In the genomic region with DNA sequence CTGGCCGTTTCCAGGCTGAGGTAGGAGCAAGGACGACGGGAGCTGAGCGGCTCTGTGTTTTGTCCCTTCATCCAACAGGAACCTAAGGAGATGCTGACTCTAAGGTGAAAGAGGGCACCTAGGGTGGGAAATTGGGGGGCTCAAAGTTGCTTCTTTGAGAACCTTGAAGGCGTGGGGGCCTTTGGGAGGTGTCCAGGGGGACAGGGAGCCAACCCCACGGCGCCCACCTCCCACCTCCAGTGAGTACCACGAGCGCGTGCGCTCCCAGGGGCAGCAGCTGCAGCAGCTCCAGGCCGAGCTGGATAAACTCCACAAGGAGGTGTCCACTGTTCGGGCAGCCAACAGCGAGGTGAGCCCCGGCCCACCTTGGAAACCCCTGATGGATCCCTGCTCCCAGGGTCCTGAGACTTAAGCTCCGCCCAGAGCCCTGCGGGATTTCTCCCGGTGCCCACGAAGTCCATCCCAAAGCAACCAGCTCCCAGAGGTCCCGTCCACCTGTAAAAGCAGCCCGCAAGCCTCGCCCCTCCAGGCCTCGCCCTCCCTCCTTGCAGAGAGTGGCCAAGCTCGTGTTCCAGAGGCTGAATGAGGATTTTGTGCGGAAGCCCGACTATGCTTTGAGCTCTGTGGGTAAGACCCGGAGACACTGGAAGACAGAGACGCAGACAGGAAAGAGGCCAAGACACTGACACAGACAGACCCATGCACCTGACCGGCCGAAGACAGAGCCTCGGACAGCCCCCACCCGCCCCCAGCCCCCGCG, we compare ENCODE assay signal across 8 cellular contexts. TPM values are rescaled to one million over a fixed set of nuclear protein-coding genes. Genes with fewer than 3 reads are reported as not detected.
DNase-seq lines count a peak whose midpoint lies in the region; ATAC-seq and TF ChIP-seq lines count a peak whose summit lies in the region.

No MANE protein-coding gene starts in this region.

- H3K4me3 ChIP-seq in CD4-positive, CD25-positive, alpha-beta regulatory T cell (ENCODE audit: low read depth, low read length), result peak overlapping the region; percentile 65
- peak overlapping the region; percentile 57 for H3K4me3 ChIP-seq in HUES48 (ENCODE audit: low read depth, low read length)
- peak overlapping the region; percentile 64 for H3K4me3 ChIP-seq in fibroblast of villous mesenchyme (ENCODE audit: low read depth, low read length)

- no peaks in the 10 kb centered on the region for H3K9me3 Mint-ChIP-seq in CD4-positive, CD25-positive, alpha-beta regulatory T cell
- no peaks in the 10 kb centered on the region for H3K9me3 Mint-ChIP-seq in activated CD8-positive, alpha-beta T cell treated with anti-CD3 and anti-CD28 coated beads, Interleukin-2, amount 10 ng/mL, durations not matched to agents 7 days and 5 days (ENCODE audit: insufficient read depth)

- peak; percentile 7 to 37 (median 22) for DNase-seq in CD4-positive, CD25-positive, alpha-beta regulatory T cell
- DNase-seq in activated CD8-positive, alpha-beta T cell treated with anti-CD3 and anti-CD28 coated beads, Interleukin-2, amount 10 ng/mL, durations not matched to agents 7 days and 5 days, result peak; percentile 41
- peak; percentile 16 for DNase-seq in fibroblast of villous mesenchyme (ENCODE audit: low read depth)
- DNase-seq in sciatic nerve (ENCODE audit: low spot score), result peak; percentile 65

- H3K9me3 ChIP-seq in CD4-positive, CD25-positive, alpha-beta regulatory T cell (ENCODE audit: control insufficient read depth in 2 of 2, low read length in 2 of 2), result no peaks in the 10 kb centered on the region
- H3K9me3 ChIP-seq in HUES48 (ENCODE audit: control insufficient read depth, insufficient read depth, low read length), result no peaks in the 10 kb centered on the region

- intact Hi-C loops in sciatic nerve (cut with DNase I), result no loop called here

- no peak for ATAC-seq in CD4-positive, CD25-positive, alpha-beta regulatory T cell (ENCODE audit: low read depth in 2 of 2)
- ATAC-seq in activated CD8-positive, alpha-beta T cell treated with anti-CD3 and anti-CD28 coated beads, Interleukin-2, amount 10 ng/mL, durations not matched to agents 7 days and 5 days, result no peak
- ATAC-seq in sciatic nerve (no peak), HG02678 (IDR thresholded peaks at IDR 0.05; ENCODE audit: unreplicated experiment) (no peak), HG03175 (IDR thresholded peaks at IDR 0.05; ENCODE audit: unreplicated experiment) (no peak), GM21786 (IDR thresholded peaks at IDR 0.05; ENCODE audit: unreplicated experiment) (no peak)

- no peak overlapping the region for H3K9ac ChIP-seq in HUES48 (ENCODE audit: low read depth, low read length)

- H3K36me3 ChIP-seq in CD4-positive, CD25-positive, alpha-beta regulatory T cell (ENCODE audit: control insufficient read depth, insufficient read depth, low read length), result no peaks in the 10 kb centered on the region
- peaks cover 8% of the 10 kb centered on the region; the same call in 1 of the 2 replicates for H3K36me3 ChIP-seq in HUES48 (ENCODE audit: control insufficient read depth, insufficient read depth, low read length)

- no peak for TF ChIP-seq CTCF in fibroblast of villous mesenchyme (IDR thresholded peaks at IDR 0.05; ENCODE audit: insufficient read depth, low read depth, low read length)

- peak overlapping the region; percentile 83 to 98 (median 91) for H3K27ac Mint-ChIP-seq in CD4-positive, CD25-positive, alpha-beta regulatory T cell
- H3K27ac Mint-ChIP-seq in activated CD8-positive, alpha-beta T cell treated with anti-CD3 and anti-CD28 coated beads, Interleukin-2, amount 10 ng/mL, durations not matched to agents 7 days and 5 days, result peak overlapping the region; percentile 62

- H3K27me3 ChIP-seq in CD4-positive, CD25-positive, alpha-beta regulatory T cell (ENCODE audit: control insufficient read depth, insufficient read depth, low read length), result no peaks in the 10 kb centered on the region
- H3K27me3 ChIP-seq in HUES48 (ENCODE audit: control insufficient read depth, insufficient read depth, low read length), result peaks cover 17% of the 10 kb centered on the region

- peaks cover 3 to 41% (median 19%) of the 10 kb centered on the region in 4 donors for H3K4me1 Mint-ChIP-seq in CD4-positive, CD25-positive, alpha-beta regulatory T cell
- H3K4me1 Mint-ChIP-seq in activated CD8-positive, alpha-beta T cell treated with anti-CD3 and anti-CD28 coated beads, Interleukin-2, amount 10 ng/mL, durations not matched to agents 7 days and 5 days (ENCODE audit: low read depth), result peaks cover 43% of the 10 kb centered on the region

- POLR2A ChIA-PET in activated CD8-positive, alpha-beta T cell treated with anti-CD3 and anti-CD28 coated beads, Interleukin-2, amount 10 ng/mL, durations not matched to agents 7 days and 5 days (lab: Charles Lee), result interaction anchor here (0.6 to 5.1 kb wide), 8 partner anchors 10 to 150 kb away, joined by 3 to 72 read pairs (median 6); a partner anchor contains a TSS

- CTCF ChIA-PET in activated CD8-positive, alpha-beta T cell treated with anti-CD3 and anti-CD28 coated beads, Interleukin-2, amount 10 ng/mL, durations not matched to agents 7 days and 5 days (lab: Charles Lee), result interaction anchor here (0.6 to 4.3 kb wide), 27 partner anchors 9 to 335 kb away, joined by 3 to 43 read pairs (median 5); a partner anchor contains a TSS

- H3K27ac ChIP-seq in CD4-positive, CD25-positive, alpha-beta regulatory T cell (ENCODE audit: insufficient read depth, low read length, poor library complexity, severe bottlenecking), result peak overlapping the region; percentile 60
- H3K27ac ChIP-seq in HUES48 (ENCODE audit: low read depth, low read length), result no peak overlapping the region

- no peaks in the 10 kb centered on the region for H3K27me3 Mint-ChIP-seq in CD4-positive, CD25-positive, alpha-beta regulatory T cell
- H3K27me3 Mint-ChIP-seq in activated CD8-positive, alpha-beta T cell treated with anti-CD3 and anti-CD28 coated beads, Interleukin-2, amount 10 ng/mL, durations not matched to agents 7 days and 5 days (ENCODE audit: low read depth), result peaks cover 2% of the 10 kb centered on the region

- H3K4me1 ChIP-seq in CD4-positive, CD25-positive, alpha-beta regulatory T cell (ENCODE audit: control insufficient read depth, insufficient read depth, low read length, poor library complexity, severe bottlenecking), result peaks cover 42% of the 10 kb centered on the region
- H3K4me1 ChIP-seq in HUES48 (ENCODE audit: control insufficient read depth, insufficient read depth, low read length), result peaks cover 10% of the 10 kb centered on the region

- H3K4me3 Mint-ChIP-seq in CD4-positive, CD25-positive, alpha-beta regulatory T cell, result peak overlapping the region; percentile 87 to 97 (median 90)
- peak overlapping the region; percentile 84 for H3K4me3 Mint-ChIP-seq in activated CD8-positive, alpha-beta T cell treated with anti-CD3 and anti-CD28 coated beads, Interleukin-2, amount 10 ng/mL, durations not matched to agents 7 days and 5 days

- peaks cover 3% of the 10 kb centered on the region for H3K36me3 Mint-ChIP-seq in CD4-positive, CD25-positive, alpha-beta regulatory T cell
- H3K36me3 Mint-ChIP-seq in activated CD8-positive, alpha-beta T cell treated with anti-CD3 and anti-CD28 coated beads, Interleukin-2, amount 10 ng/mL, durations not matched to agents 7 days and 5 days (ENCODE audit: low read depth), result peaks cover 7% of the 10 kb centered on the region

RNA-seq across cellular contexts. Expression of a gene that starts 2.9 kb away (rescaled TPM):
- 21.8 TPM for total RNA-seq in CD4-positive, CD25-positive, alpha-beta regulatory T cell
- polyA plus RNA-seq in CD4-positive, CD25-positive, alpha-beta regulatory T cell, result 1 to 10 TPM in 1 of 4 donors, under 1 TPM in 3; 0.11 to 1.2 (median 0.34) TPM
- total RNA-seq in activated CD8-positive, alpha-beta T cell treated with anti-CD3 and anti-CD28 coated beads, Interleukin-2, amount 10 ng/mL, durations not matched to agents 7 days and 5 days, result 1 to 10 TPM; 2.6 to 5.0 TPM
- total RNA-seq in fibroblast of villous mesenchyme (5.6 and 8.1 TPM in 2 replicates), sciatic nerve (4.5 TPM)

RNA-seq across cellular contexts. Expression of a gene that starts 46.1 kb away (rescaled TPM):
- total RNA-seq in CD4-positive, CD25-positive, alpha-beta regulatory T cell, result 246 TPM
- polyA plus RNA-seq in CD4-positive, CD25-positive, alpha-beta regulatory T cell, result 100 to 1,000 TPM; 175 to 398 (median 338) TPM
- total RNA-seq in activated CD8-positive, alpha-beta T cell treated with anti-CD3 and anti-CD28 coated beads, Interleukin-2, amount 10 ng/mL, durations not matched to agents 7 days and 5 days, result 100 to 1,000 TPM; 271 to 272 TPM
- 92.0 and 143 TPM in 2 replicates for total RNA-seq in fibroblast of villous mesenchyme
- total RNA-seq in sciatic nerve, result 167 TPM

RNA-seq across cellular contexts. Expression of a gene that starts 46.1 kb away (rescaled TPM):
- total RNA-seq in CD4-positive, CD25-positive, alpha-beta regulatory T cell, result 128 TPM
- 10 to 100 TPM; 46.6 to 58.0 (median 53.3) TPM for polyA plus RNA-seq in CD4-positive, CD25-positive, alpha-beta regulatory T cell
- total RNA-seq in activated CD8-positive, alpha-beta T cell treated with anti-CD3 and anti-CD28 coated beads, Interleukin-2, amount 10 ng/mL, durations not matched to agents 7 days and 5 days, result 100 to 1,000 TPM; 112 to 119 TPM
- 50.9 and 56.1 TPM in 2 replicates for total RNA-seq in fibroblast of villous mesenchyme
- 77.7 TPM for total RNA-seq in sciatic nerve
